8 cellular contexts compared by ENCODE assay signal in the genomic region with DNA sequence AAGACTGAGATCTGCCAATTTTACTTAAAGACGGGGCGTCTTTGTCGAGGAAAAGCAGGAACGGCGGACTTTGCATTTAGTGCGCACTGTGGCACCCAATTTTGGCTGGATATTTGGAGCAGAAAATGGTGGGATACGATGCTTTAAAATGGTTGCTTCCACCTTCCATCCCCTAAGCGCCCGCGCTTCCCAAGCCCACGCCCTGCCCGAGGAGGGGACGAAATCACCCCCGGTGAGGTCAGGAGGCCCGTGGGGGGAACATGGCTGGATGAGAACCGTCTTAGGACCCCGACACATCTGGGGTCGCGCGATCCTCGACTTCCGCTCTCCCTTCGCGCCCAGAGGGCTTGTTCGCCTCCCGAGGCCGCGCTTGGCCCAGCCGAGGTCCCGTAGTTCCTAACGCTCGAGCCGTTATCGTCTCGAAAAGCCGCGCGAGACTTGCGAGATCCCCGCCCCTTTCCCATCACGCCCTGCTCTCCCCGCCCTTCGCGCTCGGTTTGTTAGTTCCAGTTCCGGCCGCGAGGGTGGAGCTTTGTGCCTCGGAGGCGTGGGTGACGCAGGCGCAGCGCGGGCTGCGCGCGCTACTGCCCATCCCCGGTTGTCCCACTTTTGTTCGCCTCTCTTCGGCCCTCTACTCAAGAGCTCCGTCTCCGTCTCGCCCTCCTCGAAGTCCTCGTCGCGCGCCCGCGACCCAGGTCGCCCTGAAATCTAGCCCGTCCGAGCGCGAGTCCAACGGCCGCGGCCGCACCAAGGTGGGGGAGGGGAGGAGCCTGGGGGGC. TPM values are rescaled to one million over a fixed set of nuclear protein-coding genes. Genes with fewer than 3 reads are reported as not detected.
DNase-seq lines count a peak whose midpoint lies in the region; ATAC-seq and TF ChIP-seq lines count a peak whose summit lies in the region.

TSS of gene SRRT (plus strand) at position 527 of the 779 bp plus-strand sequence. CDS start 488 bp downstream, outside the sequence.

- intact Hi-C loops in mucosa of descending colon (cut with DNase I, micrococcal nuclease) = no loop called here

- peaks cover 0 to 4% (median 0%) of the 10 kb centered on the region in 3 donors for H3K9me3 Mint-ChIP-seq in IgD-negative memory B cell

- H3K4me1 ChIP-seq in mucosa of descending colon (ENCODE audit: low read depth) = peaks cover 23% of the 10 kb centered on the region

- peaks cover 5% of the 10 kb centered on the region for H3K36me3 Mint-ChIP-seq in IgD-negative memory B cell

- peak within 1 kb of the TSS; percentile 97 to 99 (median 98) for H3K27ac Mint-ChIP-seq in IgD-negative memory B cell

- H3K4me3 Mint-ChIP-seq in IgD-negative memory B cell = peak within 1 kb of the TSS; percentile 98 to 100 (median 99)

- H3K4me3 ChIP-seq in epithelial cell of esophagus (ENCODE audit: low read length) (peak within 1 kb of the TSS; percentile 89), mucosa of descending colon (peak within 1 kb of the TSS; percentile 79)

- H3K27me3 Mint-ChIP-seq in IgD-negative memory B cell = no peaks in the 10 kb centered on the region

- peaks cover 25 to 35% (median 25%) of the 10 kb centered on the region in 3 donors for H3K4me1 Mint-ChIP-seq in IgD-negative memory B cell

- TF ChIP-seq CTCF in epithelial cell of esophagus (IDR thresholded peaks at IDR 0.05; ENCODE audit: insufficient read depth, low read depth, low read length, missing control alignments) (peak; percentile 44), mucosa of descending colon (IDR thresholded peaks at IDR 0.05) (peak; percentile 50)

- peak; percentile 95 for DNase-seq in DMS114 treated with DMSO at 0.1 percent for 48 hours (lab: John Stamatoyannopoulos, UW; ENCODE audit: unreplicated experiment)
- DNase-seq in OCI-M2 (lab: John Stamatoyannopoulos, UW; ENCODE audit: unreplicated experiment) = peak; percentile 65
- peak; percentile 98 for DNase-seq in activated T-cell treated with anti-CD3 and anti-CD28 coated beads for 4 hours
- DNase-seq in epithelial cell of esophagus (ENCODE audit: low read depth) = peak; percentile 98
- DNase-seq in mucosa of descending colon = peak; percentile 99
- DNase-seq in stimulated activated CD8-positive, alpha-beta memory T cell treated with anti-CD3 and anti-CD28 coated beads, Interleukin-4, amount 100 ng/mL, for 24 hours (ENCODE audit: low read depth) = peak; percentile 98

- ATAC-seq in GM21528 (IDR thresholded peaks at IDR 0.05; ENCODE audit: low FRiP score, unreplicated experiment) = peak; percentile 83
- peak; percentile 98 for ATAC-seq in mucosa of descending colon

- H3K36me3 ChIP-seq in mucosa of descending colon (ENCODE audit: low read depth) = no peaks in the 10 kb centered on the region

- no peaks in the 10 kb centered on the region for H3K9me3 ChIP-seq in mucosa of descending colon

RNA-seq across cellular contexts. Expression of gene SRRT, which starts in this region (rescaled TPM):
- 79.7 TPM for polyA plus RNA-seq in IgD-negative memory B cell
- 100 to 1,000 TPM; 112 to 129 (median 120) TPM for total RNA-seq in mucosa of descending colon

Comparison
In these comparisons a context has a peak if more than half of its experiments do, and no peak if none do; other contexts are left out.
1. Peak in every context shown above with its lines: DNase-seq, ATAC-seq and H3K4me3 ChIP-seq.